In genomic region chr10:112365451-112365850, GRCh38 we compare ENCODE assay signal across 15 cellular contexts. TPM values are rescaled to one million over a fixed set of nuclear protein-coding genes. Genes with fewer than 3 reads are reported as not detected.
DNase-seq lines count a peak whose midpoint lies in the region; ATAC-seq and TF ChIP-seq lines count a peak whose summit lies in the region.
"Had no signal": no experiment of that assay in that cellular context is flagged by ENCODE, and none has a peak within 500 bp of the region (broad histone marks: within the 10 kb centered on the region; RNA-seq: fewer than 3 reads in every experiment).

No MANE protein-coding gene starts in this region.

- no peaks in the 10 kb centered on the region for H3K27me3 ChIP-seq in mucosa of rectum (ENCODE audit: control insufficient read depth in 2 of 2, insufficient read depth in 2 of 2, low read length in 2 of 2)
- no peaks in the 10 kb centered on the region for H3K27me3 ChIP-seq in CD8-positive, alpha-beta T cell (ENCODE audit: insufficient read depth, low read length)
- H3K27me3 ChIP-seq: BLaER1 treated with 17β-estradiol and CSF1 and Interleukin-3, amounts not matched to agents 10 nM and 100 nM had no signal

- no peaks in the 10 kb centered on the region for H3K9me3 ChIP-seq in mucosa of rectum (ENCODE audit: control insufficient read depth in 2 of 2, low read length in 2 of 2)
- no peaks in the 10 kb centered on the region for H3K9me3 ChIP-seq in CD8-positive, alpha-beta T cell (ENCODE audit: low read length)

- H3K9ac ChIP-seq in mucosa of rectum (ENCODE audit: low read depth in 1 of 2, low read length in 2 of 2) = no peak overlapping the region
- H3K9ac ChIP-seq: BLaER1 treated with 17β-estradiol and CSF1 and Interleukin-3, amounts not matched to agents 10 nM and 100 nM had no signal

- peaks cover 34 to 50% of the 10 kb centered on the region in 2 donors for H3K4me1 ChIP-seq in mucosa of rectum (ENCODE audit: control insufficient read depth in 2 of 2, insufficient read depth in 2 of 2, low read length in 2 of 2)
- H3K4me1 ChIP-seq in CD8-positive, alpha-beta T cell (ENCODE audit: insufficient read depth, low read length) = no peaks in the 10 kb centered on the region
- H3K4me1 ChIP-seq: BLaER1 treated with 17β-estradiol and CSF1 and Interleukin-3, amounts not matched to agents 10 nM and 100 nM had no signal

- TF ChIP-seq CTCF in CD14-positive monocyte (IDR thresholded peaks at IDR 0.05) (no peak), VCaP (conservative IDR thresholded peaks at IDR 0.05) (no peak), endothelial cell (IDR thresholded peaks at IDR 0.05; ENCODE audit: unreplicated experiment) (no peak)
- no peak for TF ChIP-seq CTCF in CD8-positive, alpha-beta T cell (IDR thresholded peaks at IDR 0.05)

- intact Hi-C loops in CD14-positive monocyte (cut with micrococcal nuclease) = no loop called here
- intact Hi-C loops in CD8-positive, alpha-beta T cell (cut with DNase I, micrococcal nuclease) = no loop called here

- CTCF ChIA-PET in CD8-positive, alpha-beta T cell (lab: Charles Lee) = no interaction called here

- peak; percentile 7 for DNase-seq in CD14-positive monocyte (ENCODE audit: low spot score)
- DNase-seq in endothelial cell (ENCODE audit: low spot score) = no peak
- DNase-seq in HUDEP-2 (lab: John Stamatoyannopoulos, UW; ENCODE audit: unreplicated experiment in 76 of 76) = no peak
- DNase-seq in CD8-positive, alpha-beta T cell = no peak
- DNase-seq in activated CD4-positive, alpha-beta T cell treated with anti-CD3 and anti-CD28 coated beads, Interleukin-2, amount 50 U/mL, for 1 hour = no peak
- DNase-seq: ACHN; CD4-positive, alpha-beta T cell; DND-41; GDM1; H7 had no signal

- H3K27ac Mint-ChIP-seq in CD14-positive monocyte = no peak overlapping the region
- peak overlapping the region; percentile 32 for H3K27ac Mint-ChIP-seq in endothelial cell (ENCODE audit: unreplicated experiment)
- H3K27ac Mint-ChIP-seq in CD8-positive, alpha-beta T cell = no peak overlapping the region
- H3K27ac Mint-ChIP-seq: CD4-positive, alpha-beta T cell; GM23338 had no signal

- POLR2A ChIA-PET in CD8-positive, alpha-beta T cell (lab: Charles Lee) = interaction anchor here (0.6 kb wide), 1 partner anchor 1799 kb away, joined by 3 read pairs; no protein-coding TSS in a partner anchor

- H3K4me3 Mint-ChIP-seq in CD14-positive monocyte (no peak overlapping the region), endothelial cell (ENCODE audit: unreplicated experiment) (no peak overlapping the region)
- H3K4me3 Mint-ChIP-seq in CD8-positive, alpha-beta T cell = no peak overlapping the region
- H3K4me3 Mint-ChIP-seq: CD4-positive, alpha-beta T cell; GM23338 had no signal

- H3K9me3 Mint-ChIP-seq in CD14-positive monocyte = peaks cover 0 to under 1% (median 0%) of the 10 kb centered on the region in 7 donors
- H3K9me3 Mint-ChIP-seq in endothelial cell (ENCODE audit: unreplicated experiment) = no peaks in the 10 kb centered on the region
- no peaks in the 10 kb centered on the region for H3K9me3 Mint-ChIP-seq in CD8-positive, alpha-beta T cell
- H3K9me3 Mint-ChIP-seq: CD4-positive, alpha-beta T cell; GM23338 had no signal

- H3K27me3 Mint-ChIP-seq in CD14-positive monocyte (ENCODE audit: low read depth in 3 of 3) = peaks cover 2 to 7% (median 7%) of the 10 kb centered on the region in 3 donors
- no peaks in the 10 kb centered on the region for H3K27me3 Mint-ChIP-seq in endothelial cell (ENCODE audit: unreplicated experiment)
- no peaks in the 10 kb centered on the region for H3K27me3 Mint-ChIP-seq in CD8-positive, alpha-beta T cell (ENCODE audit: low read depth)
- H3K27me3 Mint-ChIP-seq: CD4-positive, alpha-beta T cell had no signal

- no peaks in the 10 kb centered on the region for H3K36me3 Mint-ChIP-seq in CD14-positive monocyte
- H3K36me3 Mint-ChIP-seq in endothelial cell (ENCODE audit: low read depth, unreplicated experiment) = no peaks in the 10 kb centered on the region
- no peaks in the 10 kb centered on the region for H3K36me3 Mint-ChIP-seq in CD8-positive, alpha-beta T cell

- no peaks in the 10 kb centered on the region for H3K36me3 ChIP-seq in mucosa of rectum (ENCODE audit: control insufficient read depth in 2 of 2, insufficient read depth in 2 of 2, low read length in 2 of 2)
- H3K36me3 ChIP-seq in CD8-positive, alpha-beta T cell (ENCODE audit: insufficient read depth, low read length) = no peaks in the 10 kb centered on the region
- H3K36me3 ChIP-seq: BLaER1 treated with 17β-estradiol and CSF1 and Interleukin-3, amounts not matched to agents 10 nM and 100 nM had no signal

- H3K27ac ChIP-seq in VCaP = peak overlapping the region; percentile 97; the same call in 1 of the 2 replicates
- H3K27ac ChIP-seq in mucosa of rectum (ENCODE audit: low read depth in 2 of 2, low read length in 2 of 2) = peak overlapping the region; percentile 87 to 96
- no peak overlapping the region for H3K27ac ChIP-seq in CD8-positive, alpha-beta T cell (ENCODE audit: low read depth, low read length)
- H3K27ac ChIP-seq: BLaER1 treated with 17β-estradiol and CSF1 and Interleukin-3, amounts not matched to agents 10 nM and 100 nM had no signal

- ATAC-seq in CD8-positive, alpha-beta T cell = no peak
- no peak for ATAC-seq in HG03565 (IDR thresholded peaks at IDR 0.05; ENCODE audit: unreplicated experiment)
- ATAC-seq: GM23338 had no signal

- no peak overlapping the region for H3K4me3 ChIP-seq in mucosa of rectum (ENCODE audit: low read length in 2 of 2)
- no peak overlapping the region for H3K4me3 ChIP-seq in CD8-positive, alpha-beta T cell (ENCODE audit: low read depth, low read length)
- H3K4me3 ChIP-seq: BLaER1 treated with 17β-estradiol and CSF1 and Interleukin-3, amounts not matched to agents 10 nM and 100 nM; GM23338 had no signal

- H3K4me1 Mint-ChIP-seq in CD14-positive monocyte (no peaks in the 10 kb centered on the region), endothelial cell (ENCODE audit: unreplicated experiment) (peaks cover 8% of the 10 kb centered on the region)
- H3K4me1 Mint-ChIP-seq in CD8-positive, alpha-beta T cell (ENCODE audit: low read depth) = peaks cover 11% of the 10 kb centered on the region

RNA-seq across cellular contexts. Expression of gene ACSL5, which starts 8.5 kb away (rescaled TPM):
- 10 to 100 TPM; 37.5 to 44.4 TPM for polyA plus RNA-seq in CD14-positive monocyte
- 0.64 TPM for total RNA-seq in endothelial cell (ENCODE audit: unreplicated experiment)
- total RNA-seq in CD8-positive, alpha-beta T cell = 10 to 100 TPM in 1 of 2 experiments, 1 to 10 TPM in 1; 9.0 to 11.6 TPM
- total RNA-seq: GM23338 had no signal
- polyA plus RNA-seq: GM23338 had no signal
